23 cellular contexts compared by ENCODE assay signal in genomic region chr1:216688127-216688657, GRCh38. TPM values are rescaled to one million over a fixed set of nuclear protein-coding genes. Genes with fewer than 3 reads are reported as not detected.
A peak's percentile ranks its signal among the peaks of the same experiment; 100 is the strongest.
DNase-seq lines count a peak whose midpoint lies in the region; TF ChIP-seq lines count a peak whose summit lies in the region.
"Had no signal": no experiment of that assay in that cellular context is flagged by ENCODE, and none has a peak within 500 bp of the region (broad histone marks: within the 10 kb centered on the region; RNA-seq: fewer than 3 reads in every experiment).

No MANE protein-coding gene starts in this region.

- DNase-seq in NCI-H1436 (lab: John Stamatoyannopoulos, UW) (peak; percentile 31), NCI-H1436 treated with DMSO at 0.1 percent for 48 hours (lab: John Stamatoyannopoulos, UW) (no peak), NCI-H524 treated with DMSO at 0.1 percent for 48 hours (lab: John Stamatoyannopoulos, UW) (peak; percentile 92), testis (no peak), midbrain (lab: John Stamatoyannopoulos, UW) (no peak), nephron progenitor cell (no peak), spleen (no peak)
- DNase-seq: CD4-positive, alpha-beta T cell; DND-41; GM23248; HCEC 1CT; MV-4-11; NCI-H1417 treated with DMSO at 0.1 percent for 48 hours; NCI-H2081 treated with DMSO at 0.1 percent for 48 hours; NCI-H510A treated with DMSO at 0.1 percent for 48 hours; NK-92 treated with Interleukin-12 subunit alpha and Interleukin-12 subunit beta, amount 100 ng/mL, for 24 hours; OCI-M1; SIG-M5 had no signal

- H3K27me3 Mint-ChIP-seq in brain (peaks cover 29% of the 10 kb centered on the region), nephron progenitor cell (ENCODE audit: low read depth, poor library complexity) (peaks cover 10% of the 10 kb centered on the region)
- H3K27me3 Mint-ChIP-seq: CD4-positive, alpha-beta T cell had no signal

- no peaks in the 10 kb centered on the region for H3K36me3 Mint-ChIP-seq in brain
- H3K36me3 Mint-ChIP-seq in nephron progenitor cell (ENCODE audit: low read depth) = no peaks in the 10 kb centered on the region

- no peaks in the 10 kb centered on the region for H3K9me3 ChIP-seq in testis
- H3K9me3 ChIP-seq in spleen = no peaks in the 10 kb centered on the region

- no peaks in the 10 kb centered on the region for H3K36me3 ChIP-seq in testis (ENCODE audit: low read depth, missing control alignments)
- H3K36me3 ChIP-seq in spleen = no peaks in the 10 kb centered on the region

- 76 to 83% methylated on average over 8 of the region's 8 CpGs for WGBS in testis, 2 donors
- 80 to 89% (median 82%) methylated on average over 8 of the region's 8 CpGs for WGBS in spleen, 5 donors

- no peak overlapping the region for H3K4me3 ChIP-seq in testis
- no peak overlapping the region for H3K4me3 ChIP-seq in spleen
- H3K4me3 ChIP-seq: GM23248, K562 had no signal

- H3K27me3 ChIP-seq in testis (no peaks in the 10 kb centered on the region), spleen (replicated peaks in 1 of 7) (no peaks in the 10 kb centered on the region)

- no peak for TF ChIP-seq POLR2A in testis (IDR thresholded peaks at IDR 0.05)
- TF ChIP-seq POLR2A in spleen (IDR thresholded peaks at IDR 0.05) = no peak

- H3K27ac ChIP-seq in testis (no peak overlapping the region), spleen (no peak overlapping the region)
- H3K27ac ChIP-seq: 22Rv1, GM23248 had no signal

- H3K4me1 ChIP-seq in testis (no peaks in the 10 kb centered on the region), spleen (peaks cover 0 to 4% (median 0%) of the 10 kb centered on the region in 6 donors)

- H3K4me3 Mint-ChIP-seq in brain = peak overlapping the region in 3 of 5 experiments; percentile 6 to 43 (median 11)
- no peak overlapping the region for H3K4me3 Mint-ChIP-seq in nephron progenitor cell
- H3K4me3 Mint-ChIP-seq: B cell; CD4-positive, alpha-beta T cell had no signal

- H3K27ac Mint-ChIP-seq in brain = no peak overlapping the region
- no peak overlapping the region for H3K27ac Mint-ChIP-seq in nephron progenitor cell
- H3K27ac Mint-ChIP-seq: B cell; CD4-positive, alpha-beta T cell had no signal

- H3K9me3 Mint-ChIP-seq in brain (no peaks in the 10 kb centered on the region), nephron progenitor cell (no peaks in the 10 kb centered on the region)

- intact Hi-C loops in testis (cut with DNase I; ENCODE audit: low total_unique reads) = no loop called here
- intact Hi-C loops in spleen (cut with DNase I; ENCODE audit: low total_unique reads) = no loop called here

- TF ChIP-seq CTCF in brain (conservative IDR thresholded peaks at IDR 0.05) (no peak), testis (IDR thresholded peaks at IDR 0.05) (no peak), nephron progenitor cell (IDR thresholded peaks at IDR 0.05) (no peak), spleen (IDR thresholded peaks at IDR 0.05 in 8 of 11, conservative IDR thresholded peaks at IDR 0.05 in 3 of 11) (no peak)

- H3K4me1 Mint-ChIP-seq in brain (peaks cover 44% of the 10 kb centered on the region), nephron progenitor cell (peaks cover 39% of the 10 kb centered on the region)
- H3K4me1 Mint-ChIP-seq: B cell had no signal

RNA-seq across cellular contexts. Expression of gene ESRRG, which starts 35.0 kb away (rescaled TPM):
- polyA plus RNA-seq in brain (ENCODE audit: insufficient read depth, low read depth, low replicate concordance) = 4.4 TPM
- total RNA-seq in testis = 1 to 10 TPM in 1 of 2 donors, under 1 TPM in 1; 0.93 to 1.6 TPM
- 2.2 TPM for polyA plus RNA-seq in testis (ENCODE audit: insufficient read depth, low read depth, low replicate concordance)
- 10 to 100 TPM in 1 of 7 donors, 1 to 10 TPM in 6; 1.3 to 11.9 (median 2.8) TPM for total RNA-seq in spleen
- polyA plus RNA-seq in spleen = under 1 TPM; 0.29 to 0.42 (median 0.30) TPM
- total RNA-seq: B cell; CD4-positive, alpha-beta T cell; GM23248; K562; RPMI7951 had no signal
- polyA plus RNA-seq: GM23248, K562 had no signal

Comparison
In these comparisons a context has a peak if more than half of its experiments do, and no peak if none do; other contexts are left out.
1. DNase-seq: peak in NCI-H1436 (single experiment) and NCI-H524 treated with DMSO at 0.1 percent for 48 hours (single experiment); none in NCI-H1436 treated with DMSO at 0.1 percent for 48 hours (single experiment), testis (single experiment), midbrain (single experiment), nephron progenitor cell (single experiment) and spleen (single experiment).